Comparison of ENCODE assay signal across 8 cellular contexts in the genomic region with DNA sequence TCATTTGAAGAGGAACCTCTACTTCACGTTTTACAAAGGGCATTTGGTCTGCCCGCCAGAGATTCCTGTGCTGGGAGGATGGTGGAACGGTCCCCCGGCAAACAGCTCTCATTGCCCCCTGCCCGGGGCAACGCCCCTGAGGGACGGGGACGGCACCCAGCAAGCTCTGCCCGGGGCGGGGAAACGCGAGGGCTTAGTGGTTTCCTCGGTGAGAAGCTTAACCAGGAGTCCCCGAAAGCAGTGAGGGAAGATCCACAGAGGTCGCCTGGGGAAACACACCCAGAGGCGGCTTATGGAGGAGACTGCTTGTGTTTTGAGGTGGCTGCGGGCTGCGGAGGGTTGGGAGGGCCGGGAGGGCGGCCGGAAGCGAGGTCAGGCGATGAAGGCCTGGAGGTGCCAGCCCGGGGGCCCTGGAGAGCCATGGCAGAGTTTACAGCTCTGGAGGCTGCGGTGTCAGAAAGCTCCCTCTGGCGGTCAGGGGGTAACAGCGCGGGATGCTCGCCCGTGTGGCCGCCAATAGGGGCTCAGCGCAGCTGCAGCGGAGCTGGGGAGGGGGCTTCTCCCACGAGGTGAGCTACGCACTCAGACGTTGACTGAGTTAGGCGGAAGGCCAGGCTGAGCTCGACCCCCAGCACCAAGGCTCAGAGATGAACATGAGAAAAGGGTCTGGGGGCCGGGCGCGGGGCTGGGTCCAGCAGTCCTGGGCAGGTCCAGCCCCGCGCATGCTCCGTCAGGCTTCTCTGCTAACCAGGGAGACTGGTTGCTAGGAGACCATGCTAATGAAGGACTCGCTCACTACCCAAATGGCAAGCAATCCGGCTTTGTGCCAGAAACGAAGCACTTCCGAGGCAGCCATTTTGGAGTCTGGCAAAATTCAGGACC.
DNase-seq lines count a peak whose midpoint lies in the region; ATAC-seq and TF ChIP-seq lines count a peak whose summit lies in the region.

No MANE protein-coding gene starts in this region.

- DNase-seq in DMS153 (lab: John Stamatoyannopoulos, UW) (peak; percentile 95), HuH-7 (ENCODE audit: low spot score) (peak; percentile 99), activated T-cell treated with anti-CD3 and anti-CD28 coated beads for 1 hour (ENCODE audit: low read depth) (peak; percentile 89), epidermal melanocyte (ENCODE audit: insufficient read length, low spot score) (peak; percentile 100), middle frontal gyrus (ENCODE audit: extremely low spot score, low spot score) (peak; percentile 99)
- peak; percentile 84 to 89 for DNase-seq in stimulated activated CD8-positive, alpha-beta memory T cell treated with anti-CD3 and anti-CD28 coated beads, Interleukin-2, amount 100 ng/mL, for 1 hour (ENCODE audit: low read depth in 2 of 2)

- ATAC-seq in GM21526 (IDR thresholded peaks at IDR 0.05; ENCODE audit: low FRiP score, unreplicated experiment): peak; percentile 54

- H3K4me3 ChIP-seq in OCI-LY1 (ENCODE audit: low read depth, low read length, poor library complexity, severe bottlenecking): peak overlapping the region; percentile 77

- H3K4me2 ChIP-seq in OCI-LY1 (ENCODE audit: low read length): peak overlapping the region; percentile 97

- TF ChIP-seq CTCF in OCI-LY1 (IDR thresholded peaks at IDR 0.05; ENCODE audit: low read length): peak; percentile 93

- H3K79me2 ChIP-seq in OCI-LY1 (ENCODE audit: insufficient read depth, low read length): no peaks in the 10 kb centered on the region

- 0 out of 2 replicates have a peak overlapping the region, but pooled peaks have one; percentile 83 for H2AFZ ChIP-seq in OCI-LY1 (ENCODE audit: low read length)

- H3F3A ChIP-seq in OCI-LY1 (ENCODE audit: insufficient read depth, low read length): no peaks in the 10 kb centered on the region

- H3K9me2 ChIP-seq in OCI-LY1 (ENCODE audit: low read depth, low read length): no peaks in the 10 kb centered on the region

- H4K20me1 ChIP-seq in OCI-LY1 (ENCODE audit: insufficient read depth, low read length): no peaks in the 10 kb centered on the region

- peak overlapping the region; percentile 74 for H3K27ac ChIP-seq in OCI-LY1 (ENCODE audit: low read depth, low read length, poor library complexity, severe bottlenecking)

- peaks cover 34% of the 10 kb centered on the region for H3K4me1 ChIP-seq in OCI-LY1 (ENCODE audit: insufficient read depth, low read length, severe bottlenecking)

- no peaks in the 10 kb centered on the region for H3K27me3 ChIP-seq in OCI-LY1 (ENCODE audit: insufficient read depth, low read length)

- 0 out of 2 replicates have a peak, but pooled peaks cover 3% of the 10 kb centered on the region for H3K9me3 ChIP-seq in OCI-LY1 (ENCODE audit: low read length)

- H3K36me3 ChIP-seq in OCI-LY1 (ENCODE audit: insufficient read depth, low read length): peaks cover 6% of the 10 kb centered on the region

- peak overlapping the region; percentile 84 for H3K9ac ChIP-seq in OCI-LY1 (ENCODE audit: low read length)

Comparison
In these comparisons a context has a peak if more than half of its experiments do, and no peak if none do; other contexts are left out.
1. Peak in every context shown above with its lines: DNase-seq, ATAC-seq, H3K4me3 ChIP-seq and H3K27ac ChIP-seq.